8 cellular contexts compared by ENCODE assay signal in the genomic region with DNA sequence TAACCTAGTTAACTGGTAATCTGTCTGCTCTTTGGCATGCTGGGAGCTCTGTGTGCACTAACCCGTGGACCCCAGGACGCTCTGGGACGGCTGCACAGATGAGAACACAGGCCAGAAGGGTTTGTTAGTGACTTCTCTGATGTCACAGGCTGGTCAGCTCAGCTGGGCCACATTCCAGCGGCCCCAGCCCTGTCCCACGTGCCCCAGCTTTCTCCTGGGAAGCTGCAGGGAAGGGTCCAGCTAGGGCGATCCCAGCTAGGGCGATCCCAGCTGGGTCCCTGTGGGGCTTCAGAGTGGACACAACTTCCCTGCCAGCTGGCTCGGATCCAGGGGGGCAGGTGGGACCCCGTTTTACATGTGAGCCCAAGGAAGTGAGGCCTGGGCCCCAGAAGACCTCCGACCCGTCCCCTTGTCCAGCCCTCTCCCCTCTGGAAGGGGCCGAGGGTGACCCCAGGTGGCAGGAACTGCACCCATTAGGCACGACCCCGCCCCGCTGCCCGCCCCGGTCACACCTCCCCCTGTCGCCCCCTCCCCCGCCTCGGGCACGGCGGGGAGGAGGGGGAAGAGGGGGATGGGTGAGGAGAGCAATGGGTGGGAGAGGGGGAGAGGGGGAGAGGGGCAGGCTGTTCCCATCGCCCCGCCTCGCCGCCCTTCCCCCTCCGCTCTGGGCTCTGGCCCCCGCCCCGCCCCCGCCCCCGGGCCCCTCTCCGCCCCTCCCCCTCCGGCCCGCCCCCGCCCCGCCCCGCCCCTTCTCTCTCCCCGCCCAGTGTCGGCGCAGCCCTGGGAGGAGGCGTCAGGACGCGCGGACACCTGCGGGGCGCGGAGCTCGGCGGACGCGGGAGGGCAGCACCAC.
DNase-seq lines count a peak whose midpoint lies in the region; ATAC-seq and FAIRE-seq lines count a peak whose summit lies in the region.

No MANE protein-coding gene starts in this region.

- no peaks in the 10 kb centered on the region for H3K79me1 ChIP-seq in mesendoderm (ENCODE audit: low read length)

- ATAC-seq in HG02798 (IDR thresholded peaks at IDR 0.05; ENCODE audit: poor library complexity, unreplicated experiment), result peak; percentile 40

- no peak overlapping the region for H4K8ac ChIP-seq in mesendoderm (ENCODE audit: low read depth, low read length)

- peaks cover 17% of the 10 kb centered on the region for H3K4me1 ChIP-seq in NT2/D1 (ENCODE audit: insufficient read depth, insufficient read length)
- peaks cover 8% of the 10 kb centered on the region for H3K4me1 ChIP-seq in mesendoderm (ENCODE audit: control insufficient read depth, low read depth, low read length)

- no peak overlapping the region for H3K4ac ChIP-seq in mesendoderm (ENCODE audit: low read depth, low read length)

- no CpG with 5 or more reads among the region's 51 CpGs for WGBS in mesendoderm (ENCODE audit: extremely low coverage, insufficient coverage, low lambda C conversion rate)

- peak; percentile 5 for FAIRE-seq in urothelium cell line (lab: Jason Lieb, UNC)

- H3K9ac ChIP-seq in NT2/D1 (ENCODE audit: insufficient read length, low read depth) (peak overlapping the region; percentile 56), mesendoderm (ENCODE audit: low read length) (peak overlapping the region; percentile 56)

- H2BK15ac ChIP-seq in mesendoderm (replicated peaks; ENCODE audit: low read depth), result no peak overlapping the region

- peak overlapping the region; percentile 34 for H3K4me2 ChIP-seq in mesendoderm (ENCODE audit: low read length)

- no peak overlapping the region for H4K5ac ChIP-seq in mesendoderm (ENCODE audit: low read length)

- no peaks in the 10 kb centered on the region for H3K36me3 ChIP-seq in NT2/D1 (ENCODE audit: insufficient read depth, insufficient read length, low read length)
- H3K36me3 ChIP-seq in mesendoderm (ENCODE audit: control insufficient read depth, insufficient read depth, low read length), result no peaks in the 10 kb centered on the region

- H3K56ac ChIP-seq in mesendoderm (ENCODE audit: low read length), result peak overlapping the region; percentile 86

- no peak overlapping the region for H3K23ac ChIP-seq in mesendoderm (ENCODE audit: low read length)

- no peak overlapping the region for H2AK5ac ChIP-seq in mesendoderm (ENCODE audit: low read length)

- DNase-seq in NCI-H524 (lab: John Stamatoyannopoulos, UW) (peak; percentile 13 to 31), NCI-H524 treated with DMSO at 0.1 percent for 48 hours (lab: John Stamatoyannopoulos, UW) (no peak), NT2/D1 (ENCODE audit: low read depth, low spot score) (no peak), dermis blood vessel endothelial cell (peak; percentile 26), mesendoderm (peak; percentile 76), urothelium cell line (ENCODE audit: low spot score) (peak; percentile 94), GF-D8 (lab: John Stamatoyannopoulos, UW) (no peak)

- peak overlapping the region; percentile 5 for H3K4me3 ChIP-seq in NT2/D1 (ENCODE audit: insufficient read length, low read depth)
- H3K4me3 ChIP-seq in mesendoderm (ENCODE audit: low read length), result no peak overlapping the region

- H3K9me3 ChIP-seq in NT2/D1 (ENCODE audit: insufficient read depth, low read length), result no peaks in the 10 kb centered on the region

- H2BK5ac ChIP-seq in mesendoderm (ENCODE audit: low read length), result no peak overlapping the region

- peaks cover 49% of the 10 kb centered on the region for H3K27me3 ChIP-seq in NT2/D1 (ENCODE audit: insufficient read depth, insufficient read length)
- H3K27me3 ChIP-seq in mesendoderm (ENCODE audit: insufficient read depth, low read length, poor library complexity), result no peaks in the 10 kb centered on the region

- H2BK120ac ChIP-seq in mesendoderm (ENCODE audit: low read depth, low read length), result no peak overlapping the region

- peak overlapping the region; percentile 76 for H3K18ac ChIP-seq in mesendoderm (ENCODE audit: low read length)

- peak overlapping the region; percentile 54 for H3K27ac ChIP-seq in mesendoderm (ENCODE audit: low read depth, low read length)

- no peaks in the 10 kb centered on the region for H3K79me2 ChIP-seq in mesendoderm (ENCODE audit: control insufficient read depth, insufficient read depth, low read length)

Comparison
In these comparisons a context has a peak if more than half of its experiments do, and no peak if none do; other contexts are left out.
1. DNase-seq: peak in NCI-H524 (2 of 2), dermis blood vessel endothelial cell (single experiment), mesendoderm (single experiment) and urothelium cell line (single experiment); none in NCI-H524 treated with DMSO at 0.1 percent for 48 hours (single experiment), NT2/D1 (single experiment) and GF-D8 (single experiment).